In the genomic region with DNA sequence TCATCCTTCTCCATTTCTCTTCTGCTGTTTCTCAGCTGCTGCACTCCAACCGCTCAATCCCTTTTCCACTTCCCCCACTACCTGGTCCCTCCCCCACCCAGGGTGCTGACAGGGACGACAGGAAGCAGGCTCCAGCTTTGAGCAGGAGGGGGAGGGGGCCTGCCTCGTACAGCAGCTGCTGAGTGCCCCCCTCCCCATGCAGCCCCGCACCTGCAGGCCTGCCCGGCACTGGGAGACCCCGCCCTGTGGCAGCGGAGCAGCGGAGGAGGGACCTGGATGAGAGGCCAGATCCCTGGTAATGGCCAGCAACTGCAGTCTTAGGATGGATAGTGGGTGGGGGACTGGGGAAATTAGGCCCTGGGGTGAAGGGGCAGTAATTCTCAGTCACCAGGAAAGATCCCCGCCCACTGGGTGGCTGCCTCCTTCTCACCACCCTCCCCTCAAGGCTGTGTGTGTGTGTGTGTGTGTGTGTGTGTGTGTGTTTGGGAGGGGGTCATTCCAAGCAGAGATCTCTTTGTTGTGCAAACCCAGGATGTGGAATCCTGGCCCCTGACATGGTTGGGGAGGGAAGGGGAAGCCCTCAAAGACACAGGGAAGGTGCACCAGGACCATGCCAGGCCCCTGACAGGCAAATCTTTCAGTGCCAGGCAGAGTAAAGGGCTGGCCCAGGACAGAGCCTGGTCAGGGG, we compare ENCODE assay signal across 14 cellular contexts. TPM values are rescaled to one million over a fixed set of nuclear protein-coding genes. Genes with fewer than 3 reads are reported as not detected.
A peak's percentile ranks its signal among the peaks of the same experiment; 100 is the strongest.
DNase-seq lines count a peak whose midpoint lies in the region; TF ChIP-seq lines count a peak whose summit lies in the region.
"Had no signal": no experiment of that assay in that cellular context is flagged by ENCODE, and none has a peak within 500 bp of the region (broad histone marks: within the 10 kb centered on the region; RNA-seq: fewer than 3 reads in every experiment).

No MANE protein-coding gene starts in this region.

- 14% methylated on average over 7 of the region's 9 CpGs for whole genome bisulfite sequencing in hepatocyte (ENCODE audit: low lambda C conversion rate, missing lambda C conversion rate)
- 28 to 38% methylated on average over 8 to 9 of the region's 9 CpGs for WGBS in testis, 2 donors

- H3K27me3 ChIP-seq in hepatocyte (peaks cover 84% of the 10 kb centered on the region), testis (no peaks in the 10 kb centered on the region)

- TF ChIP-seq CTCF in hepatocyte (IDR thresholded peaks at IDR 0.05; ENCODE audit: poor library complexity) = no peak
- TF ChIP-seq CTCF in testis (IDR thresholded peaks at IDR 0.05) = no peak

- no peak overlapping the region for H3K4me2 ChIP-seq in hepatocyte

- H3K36me3 ChIP-seq in hepatocyte (replicated peaks; ENCODE audit: insufficient read depth, low read depth) (no peaks in the 10 kb centered on the region), testis (ENCODE audit: low read depth, missing control alignments) (no peaks in the 10 kb centered on the region)
- H3K36me3 ChIP-seq: vagina had no signal

- intact Hi-C loops in testis (cut with DNase I; ENCODE audit: low total_unique reads) = no loop called here

- no peaks in the 10 kb centered on the region for H4K20me1 ChIP-seq in hepatocyte (ENCODE audit: insufficient read depth, poor library complexity, severe bottlenecking)

- H3K9me3 ChIP-seq in hepatocyte (ENCODE audit: low read depth) = no peaks in the 10 kb centered on the region
- no peaks in the 10 kb centered on the region for H3K9me3 ChIP-seq in testis
- H3K9me3 ChIP-seq: vagina had no signal

- no peak for TF ChIP-seq POLR2A in testis (IDR thresholded peaks at IDR 0.05)

- H2AFZ ChIP-seq in hepatocyte = no peak overlapping the region

- no peak overlapping the region for H3K27ac ChIP-seq in hepatocyte
- no peak overlapping the region for H3K27ac ChIP-seq in testis
- H3K27ac ChIP-seq: foreskin keratinocyte, vagina had no signal

- peaks cover 17% of the 10 kb centered on the region for H3K4me1 ChIP-seq in hepatocyte (ENCODE audit: insufficient read depth)
- H3K4me1 ChIP-seq in testis = peaks cover 17% of the 10 kb centered on the region
- H3K4me1 ChIP-seq: foreskin keratinocyte had no signal

- H3K4me3 ChIP-seq in hepatocyte (no peak overlapping the region), testis (no peak overlapping the region)
- H3K4me3 ChIP-seq: vagina had no signal

- peak; percentile 96 for DNase-seq in COR-L47 (lab: John Stamatoyannopoulos, UW)
- peak; percentile 71 to 98 (median 96) for DNase-seq in NCI-H1417 (lab: John Stamatoyannopoulos, UW)
- DNase-seq in NCI-H510A treated with DMSO at 0.1 percent for 48 hours (lab: John Stamatoyannopoulos, UW) = peak; percentile 94
- peak; percentile 40 for DNase-seq in hepatocyte (ENCODE audit: low spot score)
- no peak for DNase-seq in epidermal melanocyte (ENCODE audit: insufficient read length, low spot score)
- DNase-seq in NOMO-1 (lab: John Stamatoyannopoulos, UW; ENCODE audit: unreplicated experiment in 2 of 2) = no peak
- no peak for DNase-seq in HuH-7 (ENCODE audit: low spot score)
- DNase-seq in testis = no peak
- DNase-seq: activated CD8-positive, alpha-beta memory T cell treated with anti-CD3 and anti-CD28 coated beads, Interleukin-2, amount 10 ng/mL, durations not matched to agents 7 days and 5 days; EL; foreskin keratinocyte had no signal

- no peaks in the 10 kb centered on the region for H3K9me2 ChIP-seq in hepatocyte (replicated peaks; ENCODE audit: insufficient read depth)

- no peaks in the 10 kb centered on the region for H3K79me2 ChIP-seq in hepatocyte

RNA-seq across cellular contexts. Expression of gene CRYBA2, which starts 6.8 kb away (rescaled TPM):
- total RNA-seq in hepatocyte = 0.90 TPM in 1 of 2 replicates, not detected in the other
- polyA plus RNA-seq in hepatocyte = not detected in 2 replicates
- 1 to 10 TPM in 1 of 2 donors, under 1 TPM in 1; 0.56 to 2.9 TPM for total RNA-seq in testis
- polyA plus RNA-seq in testis (ENCODE audit: insufficient read depth, low read depth, low replicate concordance) = 2.7 TPM
- total RNA-seq: activated CD8-positive, alpha-beta memory T cell treated with anti-CD3 and anti-CD28 coated beads, Interleukin-2, amount 10 ng/mL, durations not matched to agents 7 days and 5 days; foreskin keratinocyte; left lobe of liver; vagina had no signal
- polyA plus RNA-seq: foreskin keratinocyte had no signal

RNA-seq across cellular contexts. Expression of gene FEV, which starts 15.0 kb away (rescaled TPM):
- total RNA-seq in hepatocyte (0.70 TPM in 1 of 2 replicates, not detected in the other), testis (not detected)
- polyA plus RNA-seq in hepatocyte (0.58 and 2.1 TPM in 2 replicates), testis (ENCODE audit: insufficient read depth, low read depth, low replicate concordance) (not detected)
- total RNA-seq: activated CD8-positive, alpha-beta memory T cell treated with anti-CD3 and anti-CD28 coated beads, Interleukin-2, amount 10 ng/mL, durations not matched to agents 7 days and 5 days; foreskin keratinocyte; left lobe of liver; vagina had no signal
- polyA plus RNA-seq: AG04450, foreskin keratinocyte had no signal

RNA-seq across cellular contexts. Expression of gene CDK5R2, which starts 40.6 kb away (rescaled TPM):
- total RNA-seq in hepatocyte (0.08 and 0.37 TPM in 2 replicates), testis (1 to 10 TPM; 1.2 to 1.6 TPM)
- polyA plus RNA-seq in hepatocyte (not detected in 2 replicates), testis (ENCODE audit: insufficient read depth, low read depth, low replicate concordance) (0.83 TPM)
- total RNA-seq: activated CD8-positive, alpha-beta memory T cell treated with anti-CD3 and anti-CD28 coated beads, Interleukin-2, amount 10 ng/mL, durations not matched to agents 7 days and 5 days; foreskin keratinocyte; left lobe of liver had no signal

RNA-seq across cellular contexts. Expression of gene CFAP65, which starts 41.3 kb away (rescaled TPM):
- total RNA-seq in hepatocyte (0.03 and 0.12 TPM in 2 replicates), testis (10 to 100 TPM; 15.5 to 23.7 TPM)
- polyA plus RNA-seq in hepatocyte (0.05 and 0.06 TPM in 2 replicates), testis (ENCODE audit: insufficient read depth, low read depth, low replicate concordance) (42.9 TPM)
- total RNA-seq: activated CD8-positive, alpha-beta memory T cell treated with anti-CD3 and anti-CD28 coated beads, Interleukin-2, amount 10 ng/mL, durations not matched to agents 7 days and 5 days; foreskin keratinocyte; vagina had no signal
- polyA plus RNA-seq: AG04450, foreskin keratinocyte had no signal

Comparison
In these comparisons a context has a peak if more than half of its experiments do, and no peak if none do; other contexts are left out.
1. DNase-seq: peak in COR-L47 (single experiment), NCI-H1417 (3 of 3), NCI-H510A treated with DMSO at 0.1 percent for 48 hours (single experiment) and hepatocyte (single experiment); none in epidermal melanocyte (single experiment), NOMO-1 (0 of 2), HuH-7 (single experiment) and testis (single experiment).